ENCODE assay signal across 8 cellular contexts in the genomic region with DNA sequence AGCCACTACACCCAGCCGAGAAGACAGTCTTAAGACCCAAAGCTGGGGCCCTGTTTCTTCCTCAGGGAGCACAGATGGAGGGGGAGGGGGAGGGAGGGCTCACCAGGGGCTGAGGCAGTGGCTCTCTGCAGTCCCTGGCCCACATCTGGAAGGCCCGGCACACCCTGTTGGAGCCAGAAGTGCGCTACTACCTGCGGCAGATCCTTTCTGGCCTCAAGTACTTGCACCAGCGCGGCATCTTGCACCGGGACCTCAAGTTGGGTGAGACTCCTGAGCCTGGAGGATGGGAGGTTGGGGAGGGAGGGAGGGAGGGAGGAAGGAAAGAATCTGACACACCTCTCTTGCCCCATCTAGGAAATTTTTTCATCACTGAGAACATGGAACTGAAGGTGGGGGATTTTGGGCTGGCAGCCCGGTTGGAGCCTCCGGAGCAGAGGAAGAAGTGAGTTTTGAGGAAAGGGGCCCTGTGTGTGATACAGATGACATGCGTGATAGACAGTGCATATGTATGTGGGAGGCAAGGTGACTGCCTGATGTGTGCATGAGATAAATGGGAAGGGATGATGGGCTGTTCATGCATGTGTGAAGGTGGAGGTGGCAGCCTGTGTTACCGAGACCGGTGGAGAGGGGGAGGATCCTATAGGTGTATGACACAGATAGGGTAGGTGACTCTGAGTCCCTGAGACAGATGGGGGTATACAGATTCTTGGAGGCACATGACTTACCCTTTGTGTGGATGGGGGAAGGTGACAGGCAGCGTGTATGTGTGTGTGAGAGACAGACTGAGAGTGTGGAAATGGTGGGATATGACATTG. TPM values are rescaled to one million over a fixed set of nuclear protein-coding genes. Genes with fewer than 3 reads are reported as not detected.
A peak's percentile ranks its signal among the peaks of the same experiment; 100 is the strongest.
DNase-seq lines count a peak whose midpoint lies in the region; ATAC-seq and TF ChIP-seq lines count a peak whose summit lies in the region.

No MANE protein-coding gene starts in this region.

- in situ Hi-C loops in HAP-1 (cut with MboI; ENCODE audit: low sequenced_read_pairs), result no loop called here

- WGBS in heart right ventricle, 2 donors, result 42 to 60% methylated on average over 13 of the region's 13 CpGs

- H3K4me1 ChIP-seq in HAP-1, result no peaks in the 10 kb centered on the region; the same call in 1 of the 2 replicates
- peaks cover 20 to 66% (median 58%) of the 10 kb centered on the region in 9 donors for H3K4me1 ChIP-seq in heart right ventricle

- H3K9me3 ChIP-seq in HAP-1 (no peaks in the 10 kb centered on the region), heart right ventricle (no peaks in the 10 kb centered on the region)

- H3K36me3 Mint-ChIP-seq in activated T-cell treated with anti-CD3 and anti-CD28 coated beads, Interleukin-2, amount 50 U/mL, for 72 hours (ENCODE audit: insufficient read depth in 2 of 2), result peaks cover 16 to 28% of the 10 kb centered on the region in 2 donors

- peak in 1 of 2 experiments; percentile 51 for DNase-seq in HAP-1 (ENCODE audit: low spot score in 2 of 2)
- DNase-seq in activated T-cell treated with anti-CD3 and anti-CD28 coated beads, Interleukin-2, amount 50 U/mL, for 72 hours, result no peak
- DNase-seq in heart right ventricle, result no peak
- peak; percentile 64 for DNase-seq in stimulated activated CD4-positive, alpha-beta T cell treated with anti-CD3 and anti-CD28 coated beads, Interleukin-15, amount 100 ng/mL, for 24 hours
- DNase-seq in retina, result no peak
- no peak for DNase-seq in DMS53 treated with DMSO at 0.1 percent for 48 hours (lab: John Stamatoyannopoulos, UW; ENCODE audit: unreplicated experiment)
- no peak for DNase-seq in mesenteric fat pad (ENCODE audit: low spot score)
- no peak for DNase-seq in epidermal melanocyte (ENCODE audit: insufficient read length, low spot score)

- peaks cover 66% of the 10 kb centered on the region for H3K4me1 Mint-ChIP-seq in activated T-cell treated with anti-CD3 and anti-CD28 coated beads, Interleukin-2, amount 50 U/mL, for 72 hours (ENCODE audit: low read depth)

- H3K27me3 Mint-ChIP-seq in activated T-cell treated with anti-CD3 and anti-CD28 coated beads, Interleukin-2, amount 50 U/mL, for 72 hours (ENCODE audit: low read depth), result no peaks in the 10 kb centered on the region

- no peaks in the 10 kb centered on the region for H3K9me3 Mint-ChIP-seq in activated T-cell treated with anti-CD3 and anti-CD28 coated beads, Interleukin-2, amount 50 U/mL, for 72 hours

- no peak for TF ChIP-seq CTCF in heart right ventricle (IDR thresholded peaks at IDR 0.05)

- H3K27ac Mint-ChIP-seq in activated T-cell treated with anti-CD3 and anti-CD28 coated beads, Interleukin-2, amount 50 U/mL, for 72 hours, result peak overlapping the region; percentile 59

- H3K4me3 Mint-ChIP-seq in activated T-cell treated with anti-CD3 and anti-CD28 coated beads, Interleukin-2, amount 50 U/mL, for 72 hours, result peak overlapping the region; percentile 88 to 93

- peak overlapping the region in 9 of 10 donors; percentile 12 to 100 (median 97) for H3K27ac ChIP-seq in heart right ventricle

- H3K36me3 ChIP-seq in HAP-1 (replicated peaks) (peaks cover 39% of the 10 kb centered on the region), heart right ventricle (peaks cover 0 to 46% (median 23%) of the 10 kb centered on the region in 9 donors)

- H3K4me3 ChIP-seq in HAP-1 (peak overlapping the region; percentile 82), heart right ventricle (peak overlapping the region; percentile 32 to 98 (median 88))

- peak; percentile 6 for ATAC-seq in activated T-cell treated with anti-CD3 and anti-CD28 coated beads, Interleukin-2, amount 50 U/mL, for 72 hours (replicated peaks in 1 of 2)
- no peak for ATAC-seq in heart right ventricle

- no peaks in the 10 kb centered on the region for H3K27me3 ChIP-seq in HAP-1 (ENCODE audit: low read depth)
- H3K27me3 ChIP-seq in heart right ventricle, result no peaks in the 10 kb centered on the region

- intact Hi-C loops in heart right ventricle (cut with DNase I), result loop anchor here in 1 of 10 donors (2.0 to 5.0 kb wide), 2 partner anchors 17 to 36 kb away; no protein-coding TSS in a partner anchor

RNA-seq across cellular contexts. Expression of a gene that starts 1.5 kb away (rescaled TPM):
- total RNA-seq in activated T-cell treated with anti-CD3 and anti-CD28 coated beads, Interleukin-2, amount 50 U/mL, for 72 hours, result 10 to 100 TPM; 53.4 to 60.7 TPM
- total RNA-seq in heart right ventricle, result 10 to 100 TPM in 1 of 10 donors, 1 to 10 TPM in 9; 2.9 to 10.3 (median 6.8) TPM
- polyA plus RNA-seq in heart right ventricle, result 10 to 100 TPM in 1 of 2 donors, 1 to 10 TPM in 1; 8.7 to 12.7 TPM
- total RNA-seq in mesenteric fat pad, result 78.0 TPM

RNA-seq across cellular contexts. Expression of a gene that starts 5.5 kb away (rescaled TPM):
- total RNA-seq in activated T-cell treated with anti-CD3 and anti-CD28 coated beads, Interleukin-2, amount 50 U/mL, for 72 hours, result 1 to 10 TPM in 1 of 2 donors, not detected in 1; 1.5 TPM
- total RNA-seq in heart right ventricle (1 to 10 TPM in 3 of 10 donors, under 1 TPM in 5, not detected in 2; 0.51 to 2.0 (median 0.71) TPM), mesenteric fat pad (not detected)
- polyA plus RNA-seq in heart right ventricle, result 1 to 10 TPM in 1 of 2 donors, under 1 TPM in 1; 0.59 to 1.8 TPM

RNA-seq across cellular contexts. Expression of a gene that starts 6.6 kb away (rescaled TPM):
- 10 to 100 TPM in 1 of 2 donors, 1 to 10 TPM in 1; 9.4 to 16.8 TPM for total RNA-seq in activated T-cell treated with anti-CD3 and anti-CD28 coated beads, Interleukin-2, amount 50 U/mL, for 72 hours
- total RNA-seq in heart right ventricle (1 to 10 TPM; 1.8 to 4.1 (median 3.2) TPM), mesenteric fat pad (26.1 TPM)
- 10 to 100 TPM in 1 of 2 donors, 1 to 10 TPM in 1; 2.2 to 12.5 TPM for polyA plus RNA-seq in heart right ventricle

RNA-seq across cellular contexts. Expression of a gene that starts 13.7 kb away (rescaled TPM):
- 1 to 10 TPM; 2.5 to 2.6 TPM for total RNA-seq in activated T-cell treated with anti-CD3 and anti-CD28 coated beads, Interleukin-2, amount 50 U/mL, for 72 hours
- under 1 TPM in 5 of 10 donors, not detected in 5; 0.11 to 0.31 (median 0.16) TPM for total RNA-seq in heart right ventricle
- polyA plus RNA-seq in heart right ventricle, result under 1 TPM; 0.07 to 0.44 TPM
- 0.19 TPM for total RNA-seq in mesenteric fat pad

RNA-seq across cellular contexts. Expression of a gene that starts 26.4 kb away (rescaled TPM):
- 1,000 to 10,000 TPM; 2,862 to 3,010 TPM for total RNA-seq in activated T-cell treated with anti-CD3 and anti-CD28 coated beads, Interleukin-2, amount 50 U/mL, for 72 hours
- total RNA-seq in heart right ventricle (1,000 to 10,000 TPM in 1 of 10 donors, 100 to 1,000 TPM in 9; 587 to 1,039 (median 681) TPM), mesenteric fat pad (1,343 TPM)
- 1,000 to 10,000 TPM; 1,461 to 1,942 TPM for polyA plus RNA-seq in heart right ventricle

Comparison
In these comparisons a context has a peak if more than half of its experiments do, and no peak if none do; other contexts are left out.
1. ATAC-seq: peak in activated T-cell treated with anti-CD3 and anti-CD28 coated beads, Interleukin-2, amount 50 U/mL, for 72 hours (2 of 2); none in heart right ventricle (0 of 8).